8 cellular contexts compared by ENCODE assay signal in genomic region chr12:2291182-2291832, GRCh38.
A peak's percentile ranks its signal among the peaks of the same experiment; 100 is the strongest.
DNase-seq lines count a peak whose midpoint lies in the region; ATAC-seq, FAIRE-seq and TF ChIP-seq lines count a peak whose summit lies in the region.

No MANE protein-coding gene starts in this region.

- H3K4me3 ChIP-seq in GM12864 (ENCODE audit: low read depth, low read length) (no peak overlapping the region), kidney (ENCODE audit: low read length in 2 of 2) (no peak overlapping the region)

- no peak overlapping the region for H3K27ac ChIP-seq in kidney (ENCODE audit: low read depth in 2 of 2, low read length in 2 of 2)

- H3K4me3 Mint-ChIP-seq in activated naive CD8-positive, alpha-beta T cell treated with anti-CD3 and anti-CD28 coated beads for 36 hours, result no peak overlapping the region

- FAIRE-seq in kidney (lab: Jason Lieb, UNC), result no peak

- no peaks in the 10 kb centered on the region for H3K36me3 ChIP-seq in kidney (ENCODE audit: control insufficient read depth in 1 of 2, insufficient read depth in 2 of 2, low read length in 2 of 2)

- peak; percentile 37 for DNase-seq in AG20443 (ENCODE audit: low spot score)
- peak; percentile 35 for DNase-seq in GM12864 (ENCODE audit: low read depth)
- peak; percentile 20 for DNase-seq in NCI-H345 (lab: John Stamatoyannopoulos, UW)
- DNase-seq in activated naive CD8-positive, alpha-beta T cell treated with anti-CD3 and anti-CD28 coated beads for 36 hours, result peak; percentile 21
- no peak for DNase-seq in kidney
- peak; percentile 68 for DNase-seq in superior temporal gyrus (ENCODE audit: extremely low spot score)
- DNase-seq in middle frontal gyrus (ENCODE audit: extremely low spot score, low spot score), result no peak

- intact Hi-C loops in kidney (cut with DNase I), result no loop called here

- no peaks in the 10 kb centered on the region for H3K36me3 Mint-ChIP-seq in activated naive CD8-positive, alpha-beta T cell treated with anti-CD3 and anti-CD28 coated beads for 36 hours

- TF ChIP-seq CTCF in GM12864 (IDR thresholded peaks at IDR 0.05; ENCODE audit: low read depth, low read length, missing control alignments) (peak; percentile 75), kidney (IDR thresholded peaks at IDR 0.05; ENCODE audit: borderline replicate concordance, extremely low read depth, insufficient read depth) (peak; percentile 60)

- peaks cover 9 to 20% of the 10 kb centered on the region in 2 donors for H3K4me1 ChIP-seq in kidney (ENCODE audit: control insufficient read depth in 1 of 2, insufficient read depth in 1 of 2, low read depth in 1 of 2, low read length in 2 of 2)

- no peaks in the 10 kb centered on the region for H3K9me3 Mint-ChIP-seq in activated naive CD8-positive, alpha-beta T cell treated with anti-CD3 and anti-CD28 coated beads for 36 hours

- no peaks in the 10 kb centered on the region for H3K27me3 Mint-ChIP-seq in activated naive CD8-positive, alpha-beta T cell treated with anti-CD3 and anti-CD28 coated beads for 36 hours

- no peak overlapping the region for H3K27ac Mint-ChIP-seq in activated naive CD8-positive, alpha-beta T cell treated with anti-CD3 and anti-CD28 coated beads for 36 hours

- no peak for ATAC-seq in GM18907 (IDR thresholded peaks at IDR 0.05; ENCODE audit: unreplicated experiment)

- H3K9me3 ChIP-seq in kidney (ENCODE audit: control insufficient read depth in 1 of 2, low read length in 2 of 2), result no peaks in the 10 kb centered on the region

- peaks cover 14% of the 10 kb centered on the region for H3K4me1 Mint-ChIP-seq in activated naive CD8-positive, alpha-beta T cell treated with anti-CD3 and anti-CD28 coated beads for 36 hours

- no peak overlapping the region for H3K9ac ChIP-seq in kidney (ENCODE audit: low read length in 2 of 2)

Comparison
In these comparisons a context has a peak if more than half of its experiments do, and no peak if none do; other contexts are left out.
1. DNase-seq: peak in AG20443 (single experiment), GM12864 (single experiment), NCI-H345 (single experiment), activated naive CD8-positive, alpha-beta T cell treated with anti-CD3 and anti-CD28 coated beads for 36 hours (single experiment) and superior temporal gyrus (single experiment); none in kidney (single experiment) and middle frontal gyrus (single experiment).